ENCODE assay signal across 19 cellular contexts in genomic region chr15:62985768-62986167, GRCh38. TPM values are rescaled to one million over a fixed set of nuclear protein-coding genes. Genes with fewer than 3 reads are reported as not detected.
DNase-seq lines count a peak whose midpoint lies in the region; ATAC-seq and TF ChIP-seq lines count a peak whose summit lies in the region.
"Had no signal": no experiment of that assay in that cellular context is flagged by ENCODE, and none has a peak within 500 bp of the region (broad histone marks: within the 10 kb centered on the region; RNA-seq: fewer than 3 reads in every experiment).

No MANE protein-coding gene starts in this region.

- DNase-seq in AG04450 (ENCODE audit: low read depth, low spot score) (peak; percentile 43), HFFc6 (peak; percentile 63), astrocyte of the spinal cord (ENCODE audit: low read depth, low spot score) (peak; percentile 93), mesenchymal stem cell (peak; percentile 81), natural killer cell (no peak), OCI-LY7 (ENCODE audit: low spot score) (no peak)
- no peak for DNase-seq in activated effector memory CD4-positive, alpha-beta T cell treated with Interleukin-2 at 50 U/mL for 16 hours
- DNase-seq: activated CD4-positive, alpha-beta T cell treated with anti-CD3 and anti-CD28 coated beads for 36 hours; activated naive CD8-positive, alpha-beta T cell treated with anti-CD3 and anti-CD28 coated beads for 36 hours; activated T-cell treated with anti-CD3 and anti-CD28 coated beads for 4 hours; HCEC 1CT; heart right ventricle; NCI-H187; NCI-H524 treated with DMSO at 0.1 percent for 48 hours; PC-3; T-cell had no signal

- no peak overlapping the region for H2BK15ac ChIP-seq in mesenchymal stem cell (ENCODE audit: low read depth, poor library complexity, severe bottlenecking)

- H2BK120ac ChIP-seq in mesenchymal stem cell (ENCODE audit: low read depth, low read length), result no peak overlapping the region

- no peaks in the 10 kb centered on the region for H4K20me1 ChIP-seq in OCI-LY7 (ENCODE audit: insufficient read depth, low read length)

- H3K36me3 ChIP-seq in mesenchymal stem cell (ENCODE audit: control insufficient read depth in 1 of 2, insufficient read depth in 2 of 2, low read depth in 1 of 2, low read length in 2 of 2) (no peaks in the 10 kb centered on the region), OCI-LY7 (ENCODE audit: insufficient read depth, low read length) (no peaks in the 10 kb centered on the region)
- H3K36me3 ChIP-seq: heart right ventricle, vagina had no signal

- no peak overlapping the region for H3K23ac ChIP-seq in mesenchymal stem cell (ENCODE audit: low read length in 2 of 2)

- H3K4me2 ChIP-seq in mesenchymal stem cell (ENCODE audit: low read length, poor library complexity, severe bottlenecking) (peak overlapping the region; percentile 26), OCI-LY7 (ENCODE audit: low read length) (no peak overlapping the region)

- H3K4me3 Mint-ChIP-seq in HFFc6 (peak overlapping the region; percentile 13), natural killer cell (no peak overlapping the region)
- H3K4me3 Mint-ChIP-seq: activated CD4-positive, alpha-beta T cell treated with anti-CD3 and anti-CD28 coated beads for 36 hours; activated naive CD8-positive, alpha-beta T cell treated with anti-CD3 and anti-CD28 coated beads for 36 hours; T-cell had no signal

- H2AFZ ChIP-seq in mesenchymal stem cell (ENCODE audit: low read depth, low read length) (no peak overlapping the region), OCI-LY7 (ENCODE audit: low read length) (no peak overlapping the region)

- H3K9me3 ChIP-seq in AG04450 (ENCODE audit: control insufficient read depth, insufficient read depth, low read length) (0 out of 2 replicates have a peak, but pooled peaks cover 3% of the 10 kb centered on the region), mesenchymal stem cell (ENCODE audit: control insufficient read depth, low read length) (no peaks in the 10 kb centered on the region), OCI-LY7 (ENCODE audit: low read length) (no peaks in the 10 kb centered on the region)
- H3K9me3 ChIP-seq: heart right ventricle, vagina had no signal

- no peaks in the 10 kb centered on the region for H3K79me2 ChIP-seq in OCI-LY7 (ENCODE audit: insufficient read depth, low read depth, low read length)

- H3K9me2 ChIP-seq in OCI-LY7 (ENCODE audit: insufficient read depth, low read length), result no peaks in the 10 kb centered on the region

- no peak overlapping the region for H2BK12ac ChIP-seq in mesenchymal stem cell (ENCODE audit: low read length in 2 of 2)

- H3K4me1 Mint-ChIP-seq in HFFc6 (ENCODE audit: low read depth) (peaks cover 26% of the 10 kb centered on the region), natural killer cell (no peaks in the 10 kb centered on the region)
- H3K4me1 Mint-ChIP-seq: activated CD4-positive, alpha-beta T cell treated with anti-CD3 and anti-CD28 coated beads for 36 hours; activated naive CD8-positive, alpha-beta T cell treated with anti-CD3 and anti-CD28 coated beads for 36 hours; T-cell had no signal

- ATAC-seq in natural killer cell (no peak), HG03139 (IDR thresholded peaks at IDR 0.05; ENCODE audit: unreplicated experiment) (no peak)
- ATAC-seq: activated CD4-positive, alpha-beta T cell treated with anti-CD3 and anti-CD28 coated beads for 36 hours; heart right ventricle; left lobe of liver; PC-3; T-cell had no signal

- CTCF ChIA-PET in AG04450 (lab: Charles Lee), result no interaction called here
- CTCF ChIA-PET in OCI-LY7 (lab: Charles Lee; ENCODE audit: unreplicated experiment), result no interaction called here

- H3K9me3 Mint-ChIP-seq in HFFc6, result no peaks in the 10 kb centered on the region
- no peaks in the 10 kb centered on the region for H3K9me3 Mint-ChIP-seq in natural killer cell
- H3K9me3 Mint-ChIP-seq: activated naive CD8-positive, alpha-beta T cell treated with anti-CD3 and anti-CD28 coated beads for 36 hours; T-cell had no signal

- no peak overlapping the region for H3K9ac ChIP-seq in mesenchymal stem cell (ENCODE audit: low read length)

- no peak overlapping the region for H4K8ac ChIP-seq in mesenchymal stem cell (ENCODE audit: low read length)

- POLR2A ChIA-PET in AG04450 (lab: Yijun Ruan, JAX), result interaction anchor here (0.6 kb wide), 1 partner anchor 15 kb away, joined by 3 read pairs; no protein-coding TSS in a partner anchor
- POLR2A ChIA-PET in OCI-LY7 (lab: Charles Lee), result no interaction called here

- H3K27me3 Mint-ChIP-seq in HFFc6 (ENCODE audit: insufficient read depth) (no peaks in the 10 kb centered on the region), natural killer cell (ENCODE audit: low read depth in 2 of 2) (peaks cover 12 to 21% of the 10 kb centered on the region in 2 donors)

- no peak overlapping the region for H3K14ac ChIP-seq in mesenchymal stem cell (ENCODE audit: low read length in 2 of 2)

- H3K27ac Mint-ChIP-seq in HFFc6 (peak overlapping the region; percentile 48), natural killer cell (no peak overlapping the region)
- H3K27ac Mint-ChIP-seq: activated CD4-positive, alpha-beta T cell treated with anti-CD3 and anti-CD28 coated beads for 36 hours; activated naive CD8-positive, alpha-beta T cell treated with anti-CD3 and anti-CD28 coated beads for 36 hours had no signal

- H3K18ac ChIP-seq in mesenchymal stem cell (ENCODE audit: low read depth in 1 of 2, low read length in 2 of 2), result no peak overlapping the region

- H3K4me1 ChIP-seq in mesenchymal stem cell (ENCODE audit: control insufficient read depth, insufficient read depth, low read depth, low read length) (peaks cover 13% of the 10 kb centered on the region), OCI-LY7 (ENCODE audit: insufficient read depth, low read length, poor library complexity, severe bottlenecking) (no peaks in the 10 kb centered on the region)
- H3K4me1 ChIP-seq: vagina had no signal

- peaks cover 3% of the 10 kb centered on the region for H3K79me1 ChIP-seq in mesenchymal stem cell (replicated peaks; ENCODE audit: low read length, poor library complexity, severe bottlenecking)

- no peak overlapping the region for H2AK5ac ChIP-seq in mesenchymal stem cell (ENCODE audit: low read length, severe bottlenecking)

- 10% methylated on average over 6 of the region's 6 CpGs for WGBS in mesenchymal stem cell

- intact Hi-C loops in natural killer cell (cut with micrococcal nuclease), result no loop called here
- intact Hi-C loops in OCI-LY7 (cut with micrococcal nuclease; ENCODE audit: unreplicated experiment), result no loop called here

- in situ Hi-C loops in astrocyte of the spinal cord (cut with HindIII; ENCODE audit: low sequenced_read_pairs), result no loop called here

- TF ChIP-seq CTCF in AG04450 (IDR thresholded peaks at IDR 0.05; ENCODE audit: low read depth, low read length) (no peak), HFFc6 (IDR thresholded peaks at IDR 0.05) (no peak), astrocyte of the spinal cord (IDR thresholded peaks at IDR 0.05; ENCODE audit: low read depth, low read length) (no peak), natural killer cell (IDR thresholded peaks at IDR 0.05) (no peak), OCI-LY7 (conservative IDR thresholded peaks at IDR 0.05; ENCODE audit: low read length) (no peak)

- H3K4me3 ChIP-seq in AG04450 (ENCODE audit: low read depth, low read length) (no peak overlapping the region), astrocyte of the spinal cord (ENCODE audit: low read depth, low read length) (no peak overlapping the region), mesenchymal stem cell (ENCODE audit: insufficient read depth in 1 of 2, low read depth in 1 of 2, low read length in 2 of 2) (no peak overlapping the region), OCI-LY7 (ENCODE audit: low read depth, low read length, poor library complexity, severe bottlenecking) (no peak overlapping the region)
- H3K4me3 ChIP-seq: heart right ventricle, vagina had no signal

- H3K27me3 ChIP-seq in AG04450 (ENCODE audit: control insufficient read depth, insufficient read depth, low read length) (no peaks in the 10 kb centered on the region), mesenchymal stem cell (ENCODE audit: control insufficient read depth in 1 of 2, insufficient read depth in 1 of 2, low read length in 2 of 2) (peaks cover 0 to 3% of the 10 kb centered on the region in 2 experiments)
- H3K27me3 ChIP-seq: heart right ventricle, vagina had no signal

- peak overlapping the region; percentile 89 for H2BK5ac ChIP-seq in mesenchymal stem cell (ENCODE audit: low read depth, low read length, poor library complexity, severe bottlenecking)

- BruUV-seq in OCI-LY7 (replicated peaks; lab: Mats Ljungman, UMichigan), result no TSS peak

- peak overlapping the region; percentile 12 for H3K27ac ChIP-seq in AG04450 (ENCODE audit: low read depth, low read length)
- peak overlapping the region; percentile 88 for H3K27ac ChIP-seq in mesenchymal stem cell (ENCODE audit: low read length, poor library complexity, severe bottlenecking)
- H3K27ac ChIP-seq in OCI-LY7 (ENCODE audit: low read depth, low read length, poor library complexity, severe bottlenecking), result no peak overlapping the region
- H3K27ac ChIP-seq: heart right ventricle, vagina had no signal

- no peak overlapping the region for H3K4ac ChIP-seq in mesenchymal stem cell (ENCODE audit: low read depth in 1 of 2, low read length in 2 of 2)

- H3K36me3 Mint-ChIP-seq in HFFc6 (ENCODE audit: low read depth) (no peaks in the 10 kb centered on the region; the same call in 1 of the 2 replicates), natural killer cell (no peaks in the 10 kb centered on the region)
- H3K36me3 Mint-ChIP-seq: activated naive CD8-positive, alpha-beta T cell treated with anti-CD3 and anti-CD28 coated beads for 36 hours; T-cell had no signal

- H4K91ac ChIP-seq in mesenchymal stem cell (ENCODE audit: low read length), result no peak overlapping the region

RNA-seq across cellular contexts. Expression of gene TPM1, which starts 56.8 kb away (rescaled TPM):
- 1,162 and 1,348 TPM in 2 replicates for polyA plus RNA-seq in AG04450 (2011; rRNA removed)
- 575 and 622 TPM in 2 replicates for polyA minus RNA-seq in AG04450 (2011; rRNA and poly(A)+ RNA removed)
- 1,000 to 10,000 TPM; 1,264 to 1,620 (median 1,342) TPM for total RNA-seq in HFFc6 (2021; fragmentation: NEBNext Ultra II Directional; extraction: Animal tissue kit (Norgen Biotek cat#: 25700))
- polyA plus RNA-seq in mesenchymal stem cell (2013, experiment 1 of 2), result 825 TPM
- polyA plus RNA-seq in mesenchymal stem cell (2013, experiment 2 of 2), result 826 TPM
- total RNA-seq in natural killer cell (10 to 100 TPM; 21.5 to 33.0 (median 25.6) TPM), OCI-LY7 (2022) (19.3 and 19.7 TPM in 2 replicates)
- total RNA-seq in OCI-LY7 (2014; rRNA removed; shearing (Covaris generic)), result 19.9 and 20.7 TPM in 2 replicates

Comparison
In these comparisons a context has a peak if more than half of its experiments do, and no peak if none do; other contexts are left out.
1. DNase-seq: peak in AG04450 (single experiment), HFFc6 (single experiment), astrocyte of the spinal cord (single experiment) and mesenchymal stem cell (single experiment); none in natural killer cell (single experiment), OCI-LY7 (single experiment) and activated effector memory CD4-positive, alpha-beta T cell treated with Interleukin-2 at 50 U/mL for 16 hours (single experiment).
2. RNA of gene TPM1, which starts 56.8 kb away (total RNA-seq): 1,264 to 1,620 TPM in HFFc6; 21.5 to 33.0 TPM in natural killer cell and 19.3 to 20.7 TPM in OCI-LY7; every median in the first group is over 10 times any median in the second.